In the genomic region with DNA sequence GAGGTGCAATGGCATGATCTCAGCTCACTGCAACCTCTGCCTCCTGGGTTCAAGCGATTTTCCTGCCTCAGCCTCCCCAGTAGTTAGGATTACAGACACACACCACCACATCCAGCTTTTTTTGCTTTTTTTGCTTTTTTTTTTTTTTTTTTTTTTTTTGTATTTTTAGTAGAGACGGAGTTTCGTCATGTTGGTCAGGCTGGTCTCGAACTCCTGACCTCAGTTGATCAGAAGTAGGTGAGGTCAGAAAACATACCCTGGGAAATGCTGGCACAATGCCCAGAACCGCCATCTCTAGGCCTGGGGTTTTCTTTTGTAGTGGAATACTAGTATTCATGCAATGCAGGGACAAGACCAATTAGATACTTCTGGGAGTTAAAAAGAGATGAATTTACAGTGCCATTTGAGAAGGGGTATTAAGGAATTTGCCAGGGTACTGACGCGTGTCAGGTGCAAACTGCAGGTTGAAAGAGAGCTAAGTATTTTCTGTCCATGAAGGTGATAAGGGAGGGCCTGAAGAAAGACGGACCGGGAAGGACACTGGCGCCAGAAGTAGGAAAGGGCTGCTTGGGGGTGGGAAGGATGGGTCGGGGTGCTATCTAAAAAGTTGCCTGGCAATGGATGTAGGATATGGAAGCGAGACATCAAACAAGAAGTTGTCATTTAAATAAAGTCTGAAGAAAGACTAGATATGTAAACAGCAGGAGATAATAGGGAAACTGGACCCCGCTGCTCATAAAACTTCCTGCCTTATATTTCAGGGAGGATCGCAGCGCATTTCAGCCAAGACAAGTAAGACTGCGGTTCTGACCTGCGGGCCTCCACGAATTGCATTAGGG, we compare ENCODE assay signal across 8 cellular contexts.
DNase-seq lines count a peak whose midpoint lies in the region; ATAC-seq and TF ChIP-seq lines count a peak whose summit lies in the region.
"Not testable (repeated sequence)": the region's sequence is repeated elsewhere in the genome, so short reads cannot be mapped to it uniquely, and the experiment has no call there.

No MANE protein-coding gene starts in this region.

- 0 out of 2 replicates have a peak overlapping the region, but pooled peaks have one; percentile 74 for H3K9ac ChIP-seq in HUES64 (ENCODE audit: low read depth, low read length)
- H3K9ac ChIP-seq in adipocyte (ENCODE audit: low read length): peak overlapping the region; percentile 87

- not testable (repeated sequence) for H3K36me3 ChIP-seq in CD8-positive, alpha-beta memory T cell (ENCODE audit: insufficient read depth, low read length); HUES64 (ENCODE audit: insufficient read depth, low read length); Panc1 (ENCODE audit: control insufficient read depth, insufficient read depth, low read length); adipocyte (ENCODE audit: control insufficient read depth, insufficient read depth, low read length, severe bottlenecking); esophagus muscularis mucosa

- not testable (repeated sequence) for H3K36me3 Mint-ChIP-seq in CD8-positive, alpha-beta memory T cell; activated CD4-positive, alpha-beta T cell treated with anti-CD3 and anti-CD28 coated beads, Interleukin-2, amount 10 ng/mL, durations not matched to agents 7 days and 5 days (ENCODE audit: low read depth); stimulated activated memory B cell treated with anti-CD40 and anti-IgM and Interleukin-4, amounts not matched to agents 10 μg/mL and 1 μg/mL and 100 μg/mL, for 72 hours

- H3K9me3 ChIP-seq in CD8-positive, alpha-beta memory T cell (ENCODE audit: low read length); HUES64 (ENCODE audit: insufficient read depth, low read depth, low read length); Panc1 (ENCODE audit: control insufficient read depth, insufficient read depth, low read depth, low read length); adipocyte (ENCODE audit: control insufficient read depth, low read length); esophagus muscularis mucosa: not testable (repeated sequence)

- WGBS in HUES64: 93% methylated on average over 18 of the region's 18 CpGs
- WGBS in esophagus muscularis mucosa: 84% methylated on average over 18 of the region's 18 CpGs

- peak overlapping the region; percentile 33 to 97 (median 94) for H3K4me3 Mint-ChIP-seq in CD8-positive, alpha-beta memory T cell
- H3K4me3 Mint-ChIP-seq in activated CD4-positive, alpha-beta T cell treated with anti-CD3 and anti-CD28 coated beads, Interleukin-2, amount 10 ng/mL, durations not matched to agents 7 days and 5 days: not testable (repeated sequence)
- peak overlapping the region; percentile 32 for H3K4me3 Mint-ChIP-seq in stimulated activated memory B cell treated with anti-CD40 and anti-IgM and Interleukin-4, amounts not matched to agents 10 μg/mL and 1 μg/mL and 100 μg/mL, for 72 hours

- not testable (repeated sequence) for H3K4me3 ChIP-seq in CD8-positive, alpha-beta memory T cell (ENCODE audit: low read length); esophagus muscularis mucosa
- H3K4me3 ChIP-seq in HUES64 (ENCODE audit: low read length): peak overlapping the region; percentile 51
- peak overlapping the region; percentile 52 to 67 for H3K4me3 ChIP-seq in Panc1 (ENCODE audit: low read depth in 2 of 2, low read length in 2 of 2)
- H3K4me3 ChIP-seq in adipocyte (ENCODE audit: low read length): peak overlapping the region; percentile 84

- TF ChIP-seq CTCF in Panc1 (IDR thresholded peaks at IDR 0.05); esophagus muscularis mucosa (IDR thresholded peaks at IDR 0.05): not testable (repeated sequence)

- POLR2A ChIA-PET in CD8-positive, alpha-beta memory T cell (lab: Charles Lee): interaction anchor here (0.6 to 1.4 kb wide), 3 partner anchors 12 to 135 kb away, joined by 4 to 5 read pairs (median 4); no protein-coding TSS in a partner anchor
- POLR2A ChIA-PET in Panc1 (lab: Charles Lee): interaction anchor here (0.9 to 1.6 kb wide), 2 partner anchors 13 to 136 kb away, joined by 3 to 4 read pairs; no protein-coding TSS in a partner anchor
- POLR2A ChIA-PET in activated CD4-positive, alpha-beta T cell treated with anti-CD3 and anti-CD28 coated beads, Interleukin-2, amount 10 ng/mL, durations not matched to agents 7 days and 5 days (lab: Charles Lee): not testable (repeated sequence)

- H3K27ac ChIP-seq in CD8-positive, alpha-beta memory T cell (ENCODE audit: low read depth, low read length); HUES64 (ENCODE audit: low read depth, low read length): not testable (repeated sequence)
- H3K27ac ChIP-seq in Panc1 (ENCODE audit: low read length): peak overlapping the region; percentile 82
- peak overlapping the region; percentile 86 to 92 (median 88) for H3K27ac ChIP-seq in esophagus muscularis mucosa (replicated peaks in 1 of 4)

- not testable (repeated sequence) for BruUV-seq in Panc1 (replicated peaks; lab: Mats Ljungman, UMichigan)

- CTCF ChIA-PET in CD8-positive, alpha-beta memory T cell (lab: Charles Lee); activated CD4-positive, alpha-beta T cell treated with anti-CD3 and anti-CD28 coated beads, Interleukin-2, amount 10 ng/mL, durations not matched to agents 7 days and 5 days (lab: Charles Lee): not testable (repeated sequence)
- CTCF ChIA-PET in Panc1 (lab: Charles Lee): interaction anchor here (0.9 kb wide), 1 partner anchor 15 kb away, joined by 5 read pairs; no protein-coding TSS in a partner anchor

- intact Hi-C loops in Panc1 (cut with micrococcal nuclease; ENCODE audit: unreplicated experiment); esophagus muscularis mucosa (cut with DNase I): not testable (repeated sequence)

- DNase-seq in CD8-positive, alpha-beta memory T cell; Panc1 (ENCODE audit: low read depth, low spot score); activated CD4-positive, alpha-beta T cell treated with anti-CD3 and anti-CD28 coated beads, Interleukin-2, amount 10 ng/mL, durations not matched to agents 7 days and 5 days; adipocyte (ENCODE audit: low read depth); esophagus muscularis mucosa (ENCODE audit: extremely low spot score): not testable (repeated sequence)
- peak; percentile 5 for DNase-seq in midbrain (lab: John Stamatoyannopoulos, UW)

- not testable (repeated sequence) for H3K27me3 Mint-ChIP-seq in CD8-positive, alpha-beta memory T cell; activated CD4-positive, alpha-beta T cell treated with anti-CD3 and anti-CD28 coated beads, Interleukin-2, amount 10 ng/mL, durations not matched to agents 7 days and 5 days; stimulated activated memory B cell treated with anti-CD40 and anti-IgM and Interleukin-4, amounts not matched to agents 10 μg/mL and 1 μg/mL and 100 μg/mL, for 72 hours

- not testable (repeated sequence) for H3K27me3 ChIP-seq in CD8-positive, alpha-beta memory T cell (ENCODE audit: insufficient read depth, low read length, poor library complexity, severe bottlenecking); HUES64 (ENCODE audit: insufficient read depth, low read length); Panc1 (ENCODE audit: control insufficient read depth, insufficient read depth, low read length); adipocyte (replicated peaks; ENCODE audit: control insufficient read depth, insufficient read depth, low read length); esophagus muscularis mucosa

- H3K4me1 ChIP-seq in CD8-positive, alpha-beta memory T cell (ENCODE audit: insufficient read depth, low read length): peaks cover 18% of the 10 kb centered on the region
- not testable (repeated sequence) for H3K4me1 ChIP-seq in HUES64 (ENCODE audit: insufficient read depth, low read length); adipocyte (ENCODE audit: control insufficient read depth, insufficient read depth, low read length); esophagus muscularis mucosa
- H3K4me1 ChIP-seq in Panc1 (ENCODE audit: control insufficient read depth, insufficient read depth, low read length): peaks cover 11% of the 10 kb centered on the region

- ATAC-seq in Panc1; stimulated activated memory B cell treated with anti-CD40 and anti-IgM and Interleukin-4, amounts not matched to agents 10 μg/mL and 1 μg/mL and 100 μg/mL, for 72 hours: not testable (repeated sequence)

- not testable (repeated sequence) for TF ChIP-seq EP300 in esophagus muscularis mucosa (IDR thresholded peaks at IDR 0.05)

- in situ Hi-C loops in Panc1 (cut with HindIII; ENCODE audit: low pct_unique_long_range_greater_than_20kb, low sequenced_read_pairs): not testable (repeated sequence)

- not testable (repeated sequence) for TF ChIP-seq POLR2A in esophagus muscularis mucosa (IDR thresholded peaks at IDR 0.05; ENCODE audit: low read depth)

- peak overlapping the region; percentile 94 to 100 (median 99) for H3K27ac Mint-ChIP-seq in CD8-positive, alpha-beta memory T cell
- H3K27ac Mint-ChIP-seq in activated CD4-positive, alpha-beta T cell treated with anti-CD3 and anti-CD28 coated beads, Interleukin-2, amount 10 ng/mL, durations not matched to agents 7 days and 5 days: peak overlapping the region; percentile 59
- peak overlapping the region; percentile 100 for H3K27ac Mint-ChIP-seq in stimulated activated memory B cell treated with anti-CD40 and anti-IgM and Interleukin-4, amounts not matched to agents 10 μg/mL and 1 μg/mL and 100 μg/mL, for 72 hours

- not testable (repeated sequence) for H3K9me3 Mint-ChIP-seq in CD8-positive, alpha-beta memory T cell; activated CD4-positive, alpha-beta T cell treated with anti-CD3 and anti-CD28 coated beads, Interleukin-2, amount 10 ng/mL, durations not matched to agents 7 days and 5 days; stimulated activated memory B cell treated with anti-CD40 and anti-IgM and Interleukin-4, amounts not matched to agents 10 μg/mL and 1 μg/mL and 100 μg/mL, for 72 hours

- peaks cover 24 to 47% (median 42%) of the 10 kb centered on the region in 3 donors for H3K4me1 Mint-ChIP-seq in CD8-positive, alpha-beta memory T cell
- peaks cover 47% of the 10 kb centered on the region for H3K4me1 Mint-ChIP-seq in activated CD4-positive, alpha-beta T cell treated with anti-CD3 and anti-CD28 coated beads, Interleukin-2, amount 10 ng/mL, durations not matched to agents 7 days and 5 days
- peaks cover 49% of the 10 kb centered on the region for H3K4me1 Mint-ChIP-seq in stimulated activated memory B cell treated with anti-CD40 and anti-IgM and Interleukin-4, amounts not matched to agents 10 μg/mL and 1 μg/mL and 100 μg/mL, for 72 hours
